Comparison of ENCODE assay signal across 21 cellular contexts in genomic region chr2:49753344-49753930, GRCh38.
DNase-seq lines count a peak whose midpoint lies in the region; ATAC-seq and TF ChIP-seq lines count a peak whose summit lies in the region.
"Had no signal": no experiment of that assay in that cellular context is flagged by ENCODE, and none has a peak within 500 bp of the region (broad histone marks: within the 10 kb centered on the region; RNA-seq: fewer than 3 reads in every experiment).

No MANE protein-coding gene starts in this region.

- H3K23ac ChIP-seq in mesenchymal stem cell (ENCODE audit: low read length in 2 of 2): no peak overlapping the region

- no peak overlapping the region for H3K4me3 ChIP-seq in HEK293 (ENCODE audit: low read depth, low read length)
- peak overlapping the region; percentile 21 for H3K4me3 ChIP-seq in endodermal cell (ENCODE audit: low read length)
- no peak overlapping the region for H3K4me3 ChIP-seq in mesenchymal stem cell (ENCODE audit: insufficient read depth in 1 of 2, low read depth in 1 of 2, low read length in 2 of 2)
- no peak overlapping the region for H3K4me3 ChIP-seq in CD4-positive, alpha-beta memory T cell (ENCODE audit: low read length in 2 of 2)
- no peak overlapping the region for H3K4me3 ChIP-seq in esophagus muscularis mucosa
- H3K4me3 ChIP-seq in GM23338: no peak overlapping the region
- H3K4me3 ChIP-seq: ascending aorta, GM12878, prostate gland, smooth muscle cell had no signal

- peak; percentile 86 for DNase-seq in NCI-H82 (lab: John Stamatoyannopoulos, UW)
- DNase-seq in endodermal cell: peak; percentile 74
- peak; percentile 40 for DNase-seq in mesenchymal stem cell
- DNase-seq in CD4-positive, alpha-beta memory T cell: no peak
- no peak for DNase-seq in esophagus muscularis mucosa (ENCODE audit: extremely low spot score)
- DNase-seq in omental fat pad (ENCODE audit: low spot score): no peak
- no peak for DNase-seq in GM23338 (ENCODE audit: low spot score)
- DNase-seq: activated CD4-positive, alpha-beta T cell treated with anti-CD3 and anti-CD28 coated beads, Interleukin-2, amount 50 U/mL, for 4 hours; activated naive CD4-positive, alpha-beta T cell treated with Interleukin-2 at 50 U/mL for 16 hours; Caco-2; GF-D8; mammary epithelial cell; natural killer cell; RPMI8226; stimulated activated CD4-positive, alpha-beta T cell treated with anti-CD3 and anti-CD28 coated beads, Interleukin-4, amount 100 ng/mL, for 24 hours had no signal

- H3K27me3 Mint-ChIP-seq in endodermal cell (ENCODE audit: insufficient read depth) (peaks cover 19% of the 10 kb centered on the region), GM23338 (ENCODE audit: insufficient read depth, low read depth, poor library complexity) (no peaks in the 10 kb centered on the region)
- H3K27me3 Mint-ChIP-seq in CD4-positive, alpha-beta memory T cell: no peaks in the 10 kb centered on the region

- no peak overlapping the region for H2BK15ac ChIP-seq in mesenchymal stem cell (ENCODE audit: low read depth, poor library complexity, severe bottlenecking)

- no peaks in the 10 kb centered on the region for H4K20me1 ChIP-seq in GM23338 (replicated peaks; ENCODE audit: insufficient read depth)

- TF ChIP-seq EP300 in esophagus muscularis mucosa (IDR thresholded peaks at IDR 0.05): no peak

- H3K9me3 ChIP-seq in HEK293 (ENCODE audit: control insufficient read depth, insufficient read depth, low read depth, low read length): no peaks in the 10 kb centered on the region
- H3K9me3 ChIP-seq in endodermal cell (ENCODE audit: control insufficient read depth, low read length): no peaks in the 10 kb centered on the region
- H3K9me3 ChIP-seq in mesenchymal stem cell (ENCODE audit: control insufficient read depth, low read length): no peaks in the 10 kb centered on the region
- H3K9me3 ChIP-seq in CD4-positive, alpha-beta memory T cell (ENCODE audit: control insufficient read depth in 1 of 2, low read length in 2 of 2): no peaks in the 10 kb centered on the region
- no peaks in the 10 kb centered on the region for H3K9me3 ChIP-seq in esophagus muscularis mucosa
- H3K9me3 ChIP-seq: ascending aorta, Caco-2, prostate gland had no signal

- H3K9me3 Mint-ChIP-seq in endodermal cell (no peaks in the 10 kb centered on the region), GM23338 (no peaks in the 10 kb centered on the region)
- H3K9me3 Mint-ChIP-seq in CD4-positive, alpha-beta memory T cell: peaks cover 0 to 8% (median 1%) of the 10 kb centered on the region in 8 donors

- POLR2A ChIA-PET in HEK293 (lab: Yijun Ruan, JAX): no interaction called here
- POLR2A ChIA-PET in CD4-positive, alpha-beta memory T cell (lab: Charles Lee; ENCODE audit: partially characterized antibody): no interaction called here

- no peak overlapping the region for H2AFZ ChIP-seq in mesenchymal stem cell (ENCODE audit: low read depth, low read length)
- no peak overlapping the region for H2AFZ ChIP-seq in GM23338

- no peaks in the 10 kb centered on the region for H3K36me3 ChIP-seq in HEK293 (ENCODE audit: control insufficient read depth in 2 of 2, insufficient read depth in 1 of 2, low read length in 2 of 2)
- H3K36me3 ChIP-seq in endodermal cell (ENCODE audit: control insufficient read depth, insufficient read depth, low read length): no peaks in the 10 kb centered on the region
- H3K36me3 ChIP-seq in mesenchymal stem cell (ENCODE audit: control insufficient read depth in 1 of 2, insufficient read depth in 2 of 2, low read depth in 1 of 2, low read length in 2 of 2): no peaks in the 10 kb centered on the region
- no peaks in the 10 kb centered on the region for H3K36me3 ChIP-seq in CD4-positive, alpha-beta memory T cell (ENCODE audit: insufficient read depth, low read length)
- H3K36me3 ChIP-seq in esophagus muscularis mucosa: no peaks in the 10 kb centered on the region
- no peaks in the 10 kb centered on the region for H3K36me3 ChIP-seq in GM23338 (ENCODE audit: insufficient read depth)
- H3K36me3 ChIP-seq: ascending aorta, prostate gland had no signal

- intact Hi-C loops in CD4-positive, alpha-beta memory T cell (cut with micrococcal nuclease): no loop called here
- intact Hi-C loops in esophagus muscularis mucosa (cut with DNase I): loop anchor here (5.0 kb wide), 1 partner anchor 39 kb away; no protein-coding TSS in a partner anchor

- H3K14ac ChIP-seq in mesenchymal stem cell (ENCODE audit: low read length in 2 of 2): no peak overlapping the region

- no peak overlapping the region for H3K9ac ChIP-seq in endodermal cell (ENCODE audit: extremely low read depth, low read length, poor library complexity, severe bottlenecking)
- no peak overlapping the region for H3K9ac ChIP-seq in mesenchymal stem cell (ENCODE audit: low read length)

- no peak for TF ChIP-seq CTCF in HEK293 (tag by site-specific recombination; IDR thresholded peaks at IDR 0.05)
- no peak for TF ChIP-seq CTCF in endodermal cell (conservative IDR thresholded peaks at IDR 0.05)
- no peak for TF ChIP-seq CTCF in esophagus muscularis mucosa (IDR thresholded peaks at IDR 0.05)
- TF ChIP-seq CTCF in omental fat pad (IDR thresholded peaks at IDR 0.05): no peak
- no peak for TF ChIP-seq CTCF in GM23338 (conservative IDR thresholded peaks at IDR 0.05; ENCODE audit: low read depth in 2 of 2)

- H3K18ac ChIP-seq in mesenchymal stem cell (ENCODE audit: low read depth in 1 of 2, low read length in 2 of 2): no peak overlapping the region

- H3K4ac ChIP-seq in mesenchymal stem cell (ENCODE audit: low read depth in 1 of 2, low read length in 2 of 2): no peak overlapping the region

- no peak overlapping the region for H3K27ac Mint-ChIP-seq in endodermal cell
- no peak overlapping the region for H3K27ac Mint-ChIP-seq in CD4-positive, alpha-beta memory T cell
- no peak overlapping the region for H3K27ac Mint-ChIP-seq in GM23338
- H3K27ac Mint-ChIP-seq: natural killer cell had no signal

- H2BK5ac ChIP-seq in mesenchymal stem cell (ENCODE audit: low read depth, low read length, poor library complexity, severe bottlenecking): no peak overlapping the region

- H3K4me3 Mint-ChIP-seq in endodermal cell (no peak overlapping the region), GM23338 (no peak overlapping the region)
- no peak overlapping the region for H3K4me3 Mint-ChIP-seq in CD4-positive, alpha-beta memory T cell
- H3K4me3 Mint-ChIP-seq: natural killer cell had no signal

- H4K91ac ChIP-seq in mesenchymal stem cell (ENCODE audit: low read length): no peak overlapping the region

- no peaks in the 10 kb centered on the region for H3K79me2 ChIP-seq in GM23338 (replicated peaks; ENCODE audit: insufficient read depth)

- H3K4me1 Mint-ChIP-seq in endodermal cell (peaks cover under 1% of the 10 kb centered on the region), GM23338 (no peaks in the 10 kb centered on the region; the same call in 2 of the 3 replicates)
- H3K4me1 Mint-ChIP-seq in CD4-positive, alpha-beta memory T cell: no peaks in the 10 kb centered on the region
- H3K4me1 Mint-ChIP-seq: natural killer cell had no signal

- H4K8ac ChIP-seq in mesenchymal stem cell (ENCODE audit: low read length): no peak overlapping the region

- no peak overlapping the region for H3K27ac ChIP-seq in HEK293 (ENCODE audit: extremely low read depth, low read depth, low read length)
- H3K27ac ChIP-seq in endodermal cell (ENCODE audit: low read depth, low read length): no peak overlapping the region
- H3K27ac ChIP-seq in mesenchymal stem cell (ENCODE audit: low read length, poor library complexity, severe bottlenecking): no peak overlapping the region
- H3K27ac ChIP-seq in CD4-positive, alpha-beta memory T cell (ENCODE audit: low read depth, low read length): no peak overlapping the region
- H3K27ac ChIP-seq in esophagus muscularis mucosa (replicated peaks in 1 of 4): no peak overlapping the region
- H3K27ac ChIP-seq in GM23338 (ENCODE audit: low read depth): no peak overlapping the region
- H3K27ac ChIP-seq: ascending aorta, prostate gland had no signal

- H3K79me1 ChIP-seq in mesenchymal stem cell (replicated peaks; ENCODE audit: low read length, poor library complexity, severe bottlenecking): no peaks in the 10 kb centered on the region

- no peak overlapping the region for H2AK5ac ChIP-seq in mesenchymal stem cell (ENCODE audit: low read length, severe bottlenecking)

- WGBS in endodermal cell (ENCODE audit: insufficient coverage in 1 of 2, insufficient read length in 1 of 2), 2 experiments: 50 to 75% methylated on average over 8 of the region's 8 CpGs
- WGBS in mesenchymal stem cell: 19% methylated on average over 8 of the region's 8 CpGs
- WGBS in esophagus muscularis mucosa: 74% methylated on average over 8 of the region's 8 CpGs

- H2BK120ac ChIP-seq in mesenchymal stem cell (ENCODE audit: low read depth, low read length): no peak overlapping the region

- H3K4me2 ChIP-seq in mesenchymal stem cell (ENCODE audit: low read length, poor library complexity, severe bottlenecking) (no peak overlapping the region), GM23338 (no peak overlapping the region)
- H3K4me2 ChIP-seq: smooth muscle cell had no signal

- CTCF ChIA-PET in HEK293 (lab: Yijun Ruan, JAX): interaction anchor here (0.7 kb wide), 1 partner anchor 17 kb away, joined by 4 read pairs; no protein-coding TSS in a partner anchor
- CTCF ChIA-PET in CD4-positive, alpha-beta memory T cell (lab: Charles Lee; ENCODE audit: partially characterized antibody): no interaction called here

- H3K9me2 ChIP-seq in GM23338 (ENCODE audit: insufficient read depth): no peaks in the 10 kb centered on the region

- H3K4me1 ChIP-seq in HEK293 (ENCODE audit: control insufficient read depth, insufficient read depth, low read length): no peaks in the 10 kb centered on the region
- no peaks in the 10 kb centered on the region for H3K4me1 ChIP-seq in endodermal cell (ENCODE audit: control insufficient read depth, insufficient read depth, low read length)
- H3K4me1 ChIP-seq in mesenchymal stem cell (ENCODE audit: control insufficient read depth, insufficient read depth, low read depth, low read length): no peaks in the 10 kb centered on the region
- H3K4me1 ChIP-seq in CD4-positive, alpha-beta memory T cell (ENCODE audit: insufficient read depth, low read length): no peaks in the 10 kb centered on the region
- no peaks in the 10 kb centered on the region for H3K4me1 ChIP-seq in esophagus muscularis mucosa
- peaks cover 8% of the 10 kb centered on the region; the same call in 1 of the 2 replicates for H3K4me1 ChIP-seq in GM23338 (ENCODE audit: insufficient read depth)
- H3K4me1 ChIP-seq: ascending aorta, Caco-2, prostate gland had no signal

- H3F3A ChIP-seq in GM23338 (replicated peaks; ENCODE audit: low read depth): no peaks in the 10 kb centered on the region

- no peak for TF ChIP-seq POLR2A in esophagus muscularis mucosa (IDR thresholded peaks at IDR 0.05; ENCODE audit: low read depth)

- H3K36me3 Mint-ChIP-seq in endodermal cell (ENCODE audit: low read depth): no peaks in the 10 kb centered on the region
- H3K36me3 Mint-ChIP-seq in CD4-positive, alpha-beta memory T cell: no peaks in the 10 kb centered on the region
- no peaks in the 10 kb centered on the region for H3K36me3 Mint-ChIP-seq in GM23338 (ENCODE audit: low read depth)
- H3K36me3 Mint-ChIP-seq: natural killer cell had no signal

- no peak for ATAC-seq in omental fat pad (ENCODE audit: low FRiP score)
- ATAC-seq in GM23338: no peak
- ATAC-seq: GM12878, HCT116, natural killer cell had no signal

- H3K27me3 ChIP-seq in endodermal cell (ENCODE audit: control insufficient read depth, insufficient read depth, low read length, poor library complexity, severe bottlenecking): peaks cover 12% of the 10 kb centered on the region
- no peaks in the 10 kb centered on the region for H3K27me3 ChIP-seq in mesenchymal stem cell (ENCODE audit: control insufficient read depth in 1 of 2, insufficient read depth in 1 of 2, low read length in 2 of 2)
- H3K27me3 ChIP-seq in CD4-positive, alpha-beta memory T cell (ENCODE audit: insufficient read depth, low read length): no peaks in the 10 kb centered on the region
- no peaks in the 10 kb centered on the region for H3K27me3 ChIP-seq in esophagus muscularis mucosa
- no peaks in the 10 kb centered on the region for H3K27me3 ChIP-seq in GM23338 (ENCODE audit: insufficient read depth)
- H3K27me3 ChIP-seq: ascending aorta had no signal

- no peak overlapping the region for H2BK12ac ChIP-seq in mesenchymal stem cell (ENCODE audit: low read length in 2 of 2)

Comparison
In these comparisons a context has a peak if more than half of its experiments do, and no peak if none do; other contexts are left out.
1. DNase-seq: peak in NCI-H82 (single experiment), endodermal cell (single experiment) and mesenchymal stem cell (single experiment); none in CD4-positive, alpha-beta memory T cell (0 of 5), esophagus muscularis mucosa (single experiment), omental fat pad (single experiment) and GM23338 (single experiment).